In the genomic region with DNA sequence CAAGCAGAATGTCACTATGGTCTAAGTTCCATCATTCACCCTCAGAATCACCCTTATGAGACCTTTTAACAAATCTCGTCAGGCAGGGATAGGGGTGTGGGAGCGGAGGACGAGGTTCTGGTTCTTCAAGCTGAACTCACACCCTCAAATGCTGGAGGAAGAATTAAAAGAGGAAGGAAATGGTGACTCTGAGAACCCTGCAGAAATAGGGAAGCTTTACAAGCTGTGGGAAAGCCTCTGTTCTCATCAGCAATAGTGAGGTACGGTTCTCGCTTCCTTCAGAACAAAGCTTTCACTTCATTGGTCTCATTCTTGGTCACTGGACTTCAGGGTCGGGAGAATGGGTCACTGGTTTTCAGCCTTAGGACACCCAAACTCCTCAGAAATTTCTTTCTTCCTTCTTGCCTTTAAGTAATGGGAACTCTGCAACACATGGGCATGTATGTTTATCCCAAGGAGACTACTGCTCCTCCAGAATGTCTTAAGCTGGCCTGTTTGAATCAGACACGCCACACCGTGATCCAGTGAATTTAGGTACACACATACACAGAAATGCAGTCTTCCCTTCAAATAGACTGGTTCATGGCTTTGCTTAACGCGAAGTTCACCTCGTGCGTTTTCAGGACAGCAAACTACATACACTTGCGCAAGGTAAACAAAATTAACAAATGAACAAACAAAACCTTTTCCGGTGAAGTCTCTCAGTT, we compare ENCODE assay signal across 10 cellular contexts.
DNase-seq lines count a peak whose midpoint lies in the region; ATAC-seq and TF ChIP-seq lines count a peak whose summit lies in the region.
"Had no signal": no experiment of that assay in that cellular context is flagged by ENCODE, and none has a peak within 500 bp of the region (broad histone marks: within the 10 kb centered on the region; RNA-seq: fewer than 3 reads in every experiment).

No MANE protein-coding gene starts in this region.

- peak; percentile 24 to 81 (median 66) for ATAC-seq in heart left ventricle

- 90 to 96% (median 93%) methylated on average over 14 of the region's 14 CpGs for WGBS in heart left ventricle, 4 donors
- WGBS in ovary, 3 donors = 95 to 96% (median 96%) methylated on average over 14 of the region's 14 CpGs

- intact Hi-C loops in heart left ventricle (cut with DNase I) (no loop called here), cardiac septum (cut with DNase I) (no loop called here), ovary (cut with DNase I) (no loop called here)

- H3K27me3 ChIP-seq in heart left ventricle (no peaks in the 10 kb centered on the region), duodenal mucosa (ENCODE audit: control insufficient read depth in 1 of 2, insufficient read depth in 2 of 2, low read length in 2 of 2) (no peaks in the 10 kb centered on the region), ovary (no peaks in the 10 kb centered on the region)

- TF ChIP-seq POLR2A in heart left ventricle (IDR thresholded peaks at IDR 0.05) (no peak), ovary (IDR thresholded peaks at IDR 0.05) (no peak)

- in situ Hi-C loops in KBM-7 (cut with MboI; ENCODE audit: low pct_unique_long_range_greater_than_20kb, low sequenced_read_pairs) = no loop called here

- H3K9ac ChIP-seq in duodenal mucosa (ENCODE audit: low read depth in 1 of 2, low read length in 2 of 2) = no peak overlapping the region

- H3K4me3 ChIP-seq in heart left ventricle (peak overlapping the region in 1 of 12 donors; percentile 26), duodenal mucosa (ENCODE audit: low read depth in 1 of 2, low read length in 2 of 2) (no peak overlapping the region), ovary (no peak overlapping the region)
- H3K4me3 ChIP-seq: thoracic aorta had no signal

- peaks cover 0 to 56% (median 0%) of the 10 kb centered on the region in 12 donors for H3K4me1 ChIP-seq in heart left ventricle
- H3K4me1 ChIP-seq in duodenal mucosa (ENCODE audit: control insufficient read depth in 1 of 2, insufficient read depth in 2 of 2, low read length in 2 of 2) = no peaks in the 10 kb centered on the region
- H3K4me1 ChIP-seq in ovary (ENCODE audit: insufficient read depth) = no peaks in the 10 kb centered on the region

- DNase-seq in heart left ventricle (no peak), cardiac septum (ENCODE audit: low spot score) (no peak), KBM-7 (peak; percentile 90), ovary (no peak), NCI-H2196 treated with DMSO at 0.1 percent for 48 hours (lab: John Stamatoyannopoulos, UW; ENCODE audit: unreplicated experiment) (no peak), islet precursor cell (no peak)
- DNase-seq in stimulated activated CD4-positive, alpha-beta T cell treated with anti-CD3 and anti-CD28 coated beads, Interleukin-4, amount 100 ng/mL, for 1 hour = no peak
- DNase-seq: NCI-H1417 had no signal

- H3K9me3 ChIP-seq in heart left ventricle (no peaks in the 10 kb centered on the region), duodenal mucosa (ENCODE audit: control insufficient read depth in 1 of 2, low read length in 2 of 2) (no peaks in the 10 kb centered on the region), ovary (no peaks in the 10 kb centered on the region)
- H3K9me3 ChIP-seq: thoracic aorta had no signal

- H3K36me3 ChIP-seq in heart left ventricle = peaks cover 0 to 46% (median 22%) of the 10 kb centered on the region in 9 donors
- peaks cover 0 to 4% of the 10 kb centered on the region in 2 donors for H3K36me3 ChIP-seq in duodenal mucosa (ENCODE audit: control insufficient read depth in 1 of 2, insufficient read depth in 2 of 2, low read length in 2 of 2)
- H3K36me3 ChIP-seq in ovary = no peaks in the 10 kb centered on the region
- H3K36me3 ChIP-seq: thoracic aorta had no signal

- no peak for TF ChIP-seq CTCF in heart left ventricle (IDR thresholded peaks at IDR 0.05)
- no peak for TF ChIP-seq CTCF in ovary (IDR thresholded peaks at IDR 0.05)

- H3K27ac ChIP-seq in heart left ventricle (peak overlapping the region in 1 of 12 donors; percentile 86), duodenal mucosa (ENCODE audit: low read depth, low read length) (peak overlapping the region; percentile 5), ovary (no peak overlapping the region)
- H3K27ac ChIP-seq: thoracic aorta had no signal

- no peak for TF ChIP-seq EP300 in ovary (IDR thresholded peaks at IDR 0.05)
